Comparison of ENCODE assay signal across 23 cellular contexts in genomic region chr13:85825454-85825853, GRCh38. TPM values are rescaled to one million over a fixed set of nuclear protein-coding genes. Genes with fewer than 3 reads are reported as not detected.
"Had no signal": no experiment of that assay in that cellular context is flagged by ENCODE, and none has a peak within 500 bp of the region (broad histone marks: within the 10 kb centered on the region; RNA-seq: fewer than 3 reads in every experiment).

No MANE protein-coding gene starts in this region.

- H3K36me3 ChIP-seq: left lung, thoracic aorta, upper lobe of right lung had no signal

- H3K4me3 ChIP-seq: left lung, thoracic aorta, upper lobe of right lung had no signal

- H3K27ac ChIP-seq: left lung, parathyroid adenoma, thoracic aorta, upper lobe of right lung, VCaP had no signal

- H2AFZ ChIP-seq: parathyroid adenoma had no signal

- H3K4me1 Mint-ChIP-seq: endodermal cell; nephron; stimulated activated naive B cell treated with anti-CD40 and anti-IgM and Interleukin-4, amounts not matched to agents 10 μg/mL and 1 μg/mL and 100 μg/mL, for 72 hours had no signal

- H3K36me3 Mint-ChIP-seq: activated naive CD8-positive, alpha-beta T cell; stimulated activated naive B cell treated with anti-CD40 and anti-IgM and Interleukin-4, amounts not matched to agents 10 μg/mL and 1 μg/mL and 100 μg/mL, for 72 hours had no signal

- H3K27me3 Mint-ChIP-seq: activated naive CD8-positive, alpha-beta T cell; stimulated activated naive B cell treated with anti-CD40 and anti-IgM and Interleukin-4, amounts not matched to agents 10 μg/mL and 1 μg/mL and 100 μg/mL, for 72 hours had no signal

- H3K27me3 ChIP-seq: left lung, upper lobe of right lung had no signal

- DNase-seq: activated CD4-positive, alpha-beta T cell treated with anti-CD3 and anti-CD28 coated beads, Interleukin-2, amount 50 U/mL, for 1 hour; activated CD4-positive, CD25-positive, alpha-beta regulatory T cell treated with anti-CD3 and anti-CD28 coated beads, Interleukin-2, amount 50 U/mL, for 72 hours; activated gamma-delta T cell treated with Interleukin-2 at 50 U/mL for 16 hours; amniotic stem cell; caudate nucleus; endodermal cell; head of caudate nucleus; left lung; midbrain; stimulated activated CD4-positive, alpha-beta T cell treated with anti-CD3 and anti-CD28 coated beads, Interleukin-4, amount 100 ng/mL, for 24 hours; stimulated activated naive B cell treated with anti-CD40 and anti-IgM and Interleukin-4, amounts not matched to agents 10 μg/mL and 1 μg/mL and 100 μg/mL, for 72 hours; T-helper 2 cell; upper lobe of right lung had no signal

- H3K79me2 ChIP-seq: parathyroid adenoma had no signal

- H3K4me1 ChIP-seq: left lung, parathyroid adenoma, upper lobe of right lung had no signal

- ATAC-seq: left lung; sciatic nerve; stimulated activated naive B cell treated with anti-CD40 and anti-IgM and Interleukin-4, amounts not matched to agents 10 μg/mL and 1 μg/mL and 100 μg/mL, for 72 hours; upper lobe of right lung had no signal

- H3K4me3 Mint-ChIP-seq: activated naive CD8-positive, alpha-beta T cell; endodermal cell; nephron; stimulated activated naive B cell treated with anti-CD40 and anti-IgM and Interleukin-4, amounts not matched to agents 10 μg/mL and 1 μg/mL and 100 μg/mL, for 72 hours had no signal

- H3K9ac ChIP-seq: parathyroid adenoma had no signal

- H3K9me3 Mint-ChIP-seq: endodermal cell; stimulated activated naive B cell treated with anti-CD40 and anti-IgM and Interleukin-4, amounts not matched to agents 10 μg/mL and 1 μg/mL and 100 μg/mL, for 72 hours had no signal

- H3K27ac Mint-ChIP-seq: activated naive CD8-positive, alpha-beta T cell; endodermal cell; nephron; stimulated activated naive B cell treated with anti-CD40 and anti-IgM and Interleukin-4, amounts not matched to agents 10 μg/mL and 1 μg/mL and 100 μg/mL, for 72 hours had no signal

- H3K9me3 ChIP-seq: left lung, thoracic aorta, upper lobe of right lung had no signal

RNA-seq across cellular contexts. Expression of gene SLITRK6, which starts 26.2 kb away (rescaled TPM):
- total RNA-seq: activated CD8-positive, alpha-beta memory T cell treated with anti-CD3 and anti-CD28 coated beads for 36 hours; epithelial cell of proximal tubule; kidney epithelial cell; lung microvascular endothelial cell; thoracic aorta had no signal
